ENCODE assay signal across 8 cellular contexts in genomic region chr16:71895679-71896385, GRCh38. TPM values are rescaled to one million over a fixed set of nuclear protein-coding genes. Genes with fewer than 3 reads are reported as not detected.
DNase-seq lines count a peak whose midpoint lies in the region; ATAC-seq and TF ChIP-seq lines count a peak whose summit lies in the region.

No MANE protein-coding gene starts in this region.

- DNase-seq in BJ (ENCODE audit: low read depth) (no peak), dermis blood vessel endothelial cell (peak; percentile 48), lower lobe of right lung (peak; percentile 67), testis (no peak), CD1c-positive myeloid dendritic cell (ENCODE audit: extremely low spot score) (no peak)

- WGBS in testis, 2 donors: 0 to 1% methylated on average over 39 to 44 of the region's 44 CpGs

- CTCF ChIA-PET in BJ (lab: Yijun Ruan, JAX): interaction anchor here (0.7 to 5.0 kb wide), 4 partner anchors 11 to 58 kb away, joined by 3 to 30 read pairs (median 4); no protein-coding TSS in a partner anchor

- H3K27ac ChIP-seq in lower lobe of right lung (peak overlapping the region; percentile 94), testis (peak overlapping the region; percentile 98)

- POLR2A ChIA-PET in BJ (lab: Charles Lee): no interaction called here

- H3K4me3 ChIP-seq in BJ (ENCODE audit: low read depth, low read length) (peak overlapping the region; percentile 96), lower lobe of right lung (peak overlapping the region; percentile 94), testis (peak overlapping the region; percentile 86 to 97)

- H3K4me1 ChIP-seq in lower lobe of right lung: peaks cover 52% of the 10 kb centered on the region
- H3K4me1 ChIP-seq in testis: peaks cover 35% of the 10 kb centered on the region

- TF ChIP-seq POLR2A in testis (IDR thresholded peaks at IDR 0.05): no peak

- intact Hi-C loops in lower lobe of right lung (cut with DNase I) (no loop called here), testis (cut with DNase I; ENCODE audit: low total_unique reads) (no loop called here)

- no peaks in the 10 kb centered on the region for H3K27me3 ChIP-seq in BJ (ENCODE audit: control insufficient read depth, insufficient read depth, low read length)
- H3K27me3 ChIP-seq in lower lobe of right lung (ENCODE audit: low read depth): no peaks in the 10 kb centered on the region
- no peaks in the 10 kb centered on the region for H3K27me3 ChIP-seq in testis

- no peak for TF ChIP-seq CTCF in BJ (IDR thresholded peaks at IDR 0.05; ENCODE audit: insufficient read depth, low read depth, low read length)
- TF ChIP-seq CTCF in lower lobe of right lung (IDR thresholded peaks at IDR 0.05): no peak
- TF ChIP-seq CTCF in testis (IDR thresholded peaks at IDR 0.05): no peak

- H3K36me3 ChIP-seq in BJ (ENCODE audit: control insufficient read depth, insufficient read depth, low read length) (peaks cover 1% of the 10 kb centered on the region; the same call in 1 of the 2 replicates), lower lobe of right lung (no peaks in the 10 kb centered on the region), testis (ENCODE audit: low read depth, missing control alignments) (no peaks in the 10 kb centered on the region)

- no peaks in the 10 kb centered on the region for H3K9me3 ChIP-seq in lower lobe of right lung
- no peaks in the 10 kb centered on the region for H3K9me3 ChIP-seq in testis

- ATAC-seq in GM19025 (IDR thresholded peaks at IDR 0.05; ENCODE audit: low read depth, unreplicated experiment) (peak; percentile 8), HG03135 (IDR thresholded peaks at IDR 0.05; ENCODE audit: unreplicated experiment) (peak; percentile 30), SK-N-SH treated with all-trans-retinoic acid at 6 μM for 48 hours (peak; percentile 33), lower lobe of right lung (peak; percentile 68 to 72)

TF ChIP-seq in SK-N-SH treated with all-trans-retinoic acid at 6 μM for 48 hours, 23 proteins besides CTCF, POLR2A, EP300 and RAD21:
- TF ChIP-seq POU6F1 (CRISPR knock-in tag; IDR thresholded peaks at IDR 0.05; ENCODE audit: borderline replicate concordance, low read depth) (no peak), PPARA (CRISPR knock-in tag; IDR thresholded peaks at IDR 0.05; ENCODE audit: borderline replicate concordance) (no peak), ZNF70 (CRISPR knock-in tag; IDR thresholded peaks at IDR 0.05) (no peak), GLIS3 (CRISPR knock-in tag; IDR thresholded peaks at IDR 0.05) (no peak), TSHZ2 (CRISPR knock-in tag; IDR thresholded peaks at IDR 0.05) (no peak), ESRRG (CRISPR knock-in tag; IDR thresholded peaks at IDR 0.05) (no peak), ZFP3 (CRISPR knock-in tag; IDR thresholded peaks at IDR 0.05) (no peak), ZC3H10 (CRISPR knock-in tag; IDR thresholded peaks at IDR 0.05) (no peak), TCF4 (CRISPR knock-in tag; IDR thresholded peaks at IDR 0.05; ENCODE audit: borderline replicate concordance) (no peak), PATZ1 (CRISPR knock-in tag; IDR thresholded peaks at IDR 0.05; ENCODE audit: borderline replicate concordance) (no peak), BACH2 (CRISPR knock-in tag; IDR thresholded peaks at IDR 0.05; ENCODE audit: borderline replicate concordance) (no peak), ZFP30 (CRISPR knock-in tag; IDR thresholded peaks at IDR 0.05) (no peak), SNAI2 (CRISPR knock-in tag; IDR thresholded peaks at IDR 0.05) (no peak), ZNF8 (CRISPR knock-in tag; IDR thresholded peaks at IDR 0.05) (no peak)

RNA-seq across cellular contexts. Expression of gene IST1, which starts 0.5 kb away (rescaled TPM):
- polyA plus RNA-seq in BJ (2011; rRNA removed) (227 and 236 TPM in 2 replicates), testis (ENCODE audit: insufficient read depth, low read depth, low replicate concordance) (236 TPM)
- polyA minus RNA-seq in BJ (2011; rRNA and poly(A)+ RNA removed): 109 and 148 TPM in 2 replicates
- total RNA-seq in dermis blood vessel endothelial cell (203 and 267 TPM in 2 replicates), lower lobe of right lung (200 TPM), testis (100 to 1,000 TPM; 301 to 306 TPM)

RNA-seq across cellular contexts. Expression of gene ZNF821, which starts 11.8 kb away (rescaled TPM):
- 3.5 and 5.0 TPM in 2 replicates for polyA plus RNA-seq in BJ (2011; rRNA removed)
- polyA minus RNA-seq in BJ (2011; rRNA and poly(A)+ RNA removed): 2.0 and 2.4 TPM in 2 replicates
- total RNA-seq in dermis blood vessel endothelial cell: 5.6 and 6.8 TPM in 2 replicates
- 8.2 TPM for total RNA-seq in lower lobe of right lung
- 10 to 100 TPM; 30.5 to 57.4 TPM for total RNA-seq in testis
- polyA plus RNA-seq in testis (ENCODE audit: insufficient read depth, low read depth, low replicate concordance): 74.3 TPM

RNA-seq across cellular contexts. Expression of gene ATXN1L, which starts 50.1 kb away (rescaled TPM):
- polyA plus RNA-seq in BJ (2011; rRNA removed): 13.5 and 13.6 TPM in 2 replicates
- 11.5 and 13.4 TPM in 2 replicates for polyA minus RNA-seq in BJ (2011; rRNA and poly(A)+ RNA removed)
- total RNA-seq in dermis blood vessel endothelial cell: 16.2 and 24.9 TPM in 2 replicates
- 29.7 TPM for total RNA-seq in lower lobe of right lung
- total RNA-seq in testis: 10 to 100 TPM; 36.1 to 39.3 TPM
- polyA plus RNA-seq in testis (ENCODE audit: insufficient read depth, low read depth, low replicate concordance): 36.8 TPM

Comparison
In these comparisons a context has a peak if more than half of its experiments do, and no peak if none do; other contexts are left out.
1. DNase-seq: peak in dermis blood vessel endothelial cell (single experiment) and lower lobe of right lung (single experiment); none in BJ (single experiment), testis (single experiment) and CD1c-positive myeloid dendritic cell (single experiment).
2. ATAC-seq: peak in every context shown above with its lines; median percentile 70 in lower lobe of right lung; 33 in SK-N-SH treated with all-trans-retinoic acid at 6 μM for 48 hours; 30 in HG03135; 8 in GM19025.
3. Peak in every context shown above with its lines, with median percentiles within 50 percentile points of each other: H3K4me3 ChIP-seq.